ENCODE assay signal across 8 cellular contexts in the genomic region with DNA sequence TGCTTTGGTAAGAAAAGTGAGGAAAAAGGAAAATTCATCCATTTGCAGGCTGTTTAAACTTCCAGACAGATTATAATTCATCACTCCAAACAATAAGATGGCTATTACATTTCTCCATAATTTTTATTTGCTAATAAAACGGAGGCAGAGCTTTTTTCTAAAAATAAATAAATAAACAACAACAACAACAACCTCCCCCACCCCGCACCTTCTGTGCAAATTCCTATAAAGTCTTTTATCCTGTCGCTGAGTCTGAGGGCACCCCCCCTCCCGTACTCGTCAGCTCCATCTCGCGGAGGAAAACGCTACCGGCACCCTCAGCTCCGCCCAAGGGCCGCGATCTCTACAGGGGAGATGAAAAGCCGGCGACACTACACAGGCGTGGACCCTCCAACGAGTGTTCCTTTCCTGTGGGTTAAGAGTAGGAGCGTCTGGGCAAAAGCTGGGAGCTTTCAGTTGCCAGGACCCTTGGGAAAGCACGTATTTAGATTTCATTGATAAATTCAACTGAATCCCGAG. TPM values are rescaled to one million over a fixed set of nuclear protein-coding genes. Genes with fewer than 3 reads are reported as not detected.
A peak's percentile ranks its signal among the peaks of the same experiment; 100 is the strongest.
DNase-seq lines count a peak whose midpoint lies in the region; ATAC-seq and TF ChIP-seq lines count a peak whose summit lies in the region.

No MANE protein-coding gene starts in this region.

- ATAC-seq in SK-N-SH treated with all-trans-retinoic acid at 6 μM for 48 hours: peak; percentile 89

- no peaks in the 10 kb centered on the region; the same call in 1 of the 2 replicates for H3K36me3 Mint-ChIP-seq in HFFc6 (ENCODE audit: low read depth)
- peaks cover 10% of the 10 kb centered on the region for H3K36me3 Mint-ChIP-seq in activated naive CD4-positive, alpha-beta T cell treated with anti-CD3 and anti-CD28 coated beads, Interleukin-2, amount 50 U/mL, for 24 hours

- peak; percentile 91 for DNase-seq in ELR (ENCODE audit: low read depth)
- peak; percentile 61 for DNase-seq in HFFc6
- peak; percentile 82 for DNase-seq in NCI-H1092 (lab: John Stamatoyannopoulos, UW)
- DNase-seq in glomerular visceral epithelial cell (ENCODE audit: extremely low spot score): peak; percentile 83
- peak; percentile 80 for DNase-seq in occipital lobe (lab: John Stamatoyannopoulos, UW)

- H3K27ac ChIP-seq in temporal lobe (ENCODE audit: low read depth, low read length): peak overlapping the region; percentile 78

- H3K4me1 Mint-ChIP-seq in HFFc6 (ENCODE audit: low read depth): peaks cover 31% of the 10 kb centered on the region
- peaks cover 40% of the 10 kb centered on the region for H3K4me1 Mint-ChIP-seq in activated naive CD4-positive, alpha-beta T cell treated with anti-CD3 and anti-CD28 coated beads, Interleukin-2, amount 50 U/mL, for 24 hours

- peaks cover 2% of the 10 kb centered on the region for H3K27me3 Mint-ChIP-seq in HFFc6 (ENCODE audit: insufficient read depth)
- no peaks in the 10 kb centered on the region for H3K27me3 Mint-ChIP-seq in activated naive CD4-positive, alpha-beta T cell treated with anti-CD3 and anti-CD28 coated beads, Interleukin-2, amount 50 U/mL, for 24 hours

- H3K4me3 Mint-ChIP-seq in HFFc6: peak overlapping the region; percentile 96
- peak overlapping the region; percentile 94 for H3K4me3 Mint-ChIP-seq in activated naive CD4-positive, alpha-beta T cell treated with anti-CD3 and anti-CD28 coated beads, Interleukin-2, amount 50 U/mL, for 24 hours

- peak; percentile 85 for TF ChIP-seq CTCF in HFFc6 (IDR thresholded peaks at IDR 0.05)

- peak overlapping the region; percentile 97 for H3K27ac Mint-ChIP-seq in HFFc6
- H3K27ac Mint-ChIP-seq in activated naive CD4-positive, alpha-beta T cell treated with anti-CD3 and anti-CD28 coated beads, Interleukin-2, amount 50 U/mL, for 24 hours: peak overlapping the region; percentile 95

- no peaks in the 10 kb centered on the region for H3K9me3 Mint-ChIP-seq in HFFc6
- H3K9me3 Mint-ChIP-seq in activated naive CD4-positive, alpha-beta T cell treated with anti-CD3 and anti-CD28 coated beads, Interleukin-2, amount 50 U/mL, for 24 hours: no peaks in the 10 kb centered on the region

TF ChIP-seq in SK-N-SH treated with all-trans-retinoic acid at 6 μM for 48 hours, 23 proteins besides CTCF, POLR2A, EP300 and RAD21:
- TF ChIP-seq ZNF565 (CRISPR knock-in tag; conservative IDR thresholded peaks at IDR 0.05; ENCODE audit: low read depth) (no peak), ZC3H10 (CRISPR knock-in tag; IDR thresholded peaks at IDR 0.05) (no peak), GLIS3 (CRISPR knock-in tag; IDR thresholded peaks at IDR 0.05) (no peak), ZFP30 (CRISPR knock-in tag; IDR thresholded peaks at IDR 0.05) (no peak), PPARA (CRISPR knock-in tag; IDR thresholded peaks at IDR 0.05; ENCODE audit: borderline replicate concordance) (no peak)

RNA-seq across cellular contexts. Expression of gene ATP1B3, which starts 1.0 kb away (rescaled TPM):
- total RNA-seq in HFFc6 (2021; fragmentation: NEBNext Ultra II Directional; extraction: Animal tissue kit (Norgen Biotek cat#: 25700)): 100 to 1,000 TPM; 219 to 273 (median 247) TPM
- total RNA-seq in occipital lobe (40.7 TPM), temporal lobe (34.9 TPM)

Comparison
In these comparisons a context has a peak if more than half of its experiments do, and no peak if none do; other contexts are left out.
1. Peak in every context shown above with its lines: DNase-seq, ATAC-seq and H3K27ac ChIP-seq.